16 cellular contexts compared by ENCODE assay signal in genomic region chr11:87198266-87198881, GRCh38.
"Had no signal": no experiment of that assay in that cellular context is flagged by ENCODE, and none has a peak within 500 bp of the region (broad histone marks: within the 10 kb centered on the region; RNA-seq: fewer than 3 reads in every experiment).

No MANE protein-coding gene starts in this region.

- H3K4me3 Mint-ChIP-seq: activated B cell treated with CpG ODN at 0.5 μM for 24 hours; activated CD4-positive, alpha-beta T cell treated with anti-CD3 and anti-CD28 coated beads, Interleukin-2, amount 10 ng/mL, durations not matched to agents 24 days and 14 days; activated CD8-positive, alpha-beta T cell treated with anti-CD3 and anti-CD28 coated beads, Interleukin-2, amount 10 ng/mL, durations not matched to agents 7 days and 5 days; endodermal cell had no signal

- H3K4me3 ChIP-seq: dorsolateral prefrontal cortex, ovary, thyroid gland, uterus had no signal

- H3K36me3 ChIP-seq: brain microvascular endothelial cell, ovary, thyroid gland, uterus had no signal

- DNase-seq: activated B cell treated with CpG ODN at 0.5 μM for 24 hours; activated CD4-positive, alpha-beta T cell treated with anti-CD3 and anti-CD28 coated beads, Interleukin-2, amount 10 ng/mL, durations not matched to agents 24 days and 14 days; activated CD8-positive, alpha-beta memory T cell treated with anti-CD3 and anti-CD28 coated beads, Interleukin-2, amount 50 U/mL, for 4 hours; activated CD8-positive, alpha-beta T cell treated with anti-CD3 and anti-CD28 coated beads, Interleukin-2, amount 10 ng/mL, durations not matched to agents 7 days and 5 days; activated naive CD4-positive, alpha-beta T cell; anterior cingulate cortex; brain microvascular endothelial cell; dorsolateral prefrontal cortex; endodermal cell; midbrain; ovary; stimulated activated CD4-positive, alpha-beta T cell treated with anti-CD3 and anti-CD28 coated beads, Interleukin-1b, Interleukin-23, amount 100 ng/mL, for 48 hours; T-helper 2 cell; thyroid gland; uterus had no signal

- H3K27ac Mint-ChIP-seq: activated B cell treated with CpG ODN at 0.5 μM for 24 hours; activated CD4-positive, alpha-beta T cell treated with anti-CD3 and anti-CD28 coated beads, Interleukin-2, amount 10 ng/mL, durations not matched to agents 24 days and 14 days; activated CD8-positive, alpha-beta T cell treated with anti-CD3 and anti-CD28 coated beads, Interleukin-2, amount 10 ng/mL, durations not matched to agents 7 days and 5 days; endodermal cell had no signal

- H3K9me3 Mint-ChIP-seq: activated B cell treated with CpG ODN at 0.5 μM for 24 hours, endodermal cell had no signal

- H3K27ac ChIP-seq: brain microvascular endothelial cell, dorsolateral prefrontal cortex, ovary, thyroid gland, uterus had no signal

- ATAC-seq: activated CD8-positive, alpha-beta T cell treated with anti-CD3 and anti-CD28 coated beads, Interleukin-2, amount 10 ng/mL, durations not matched to agents 7 days and 5 days; esophagus mucosa had no signal

- H3K4me1 Mint-ChIP-seq: activated CD4-positive, alpha-beta T cell treated with anti-CD3 and anti-CD28 coated beads, Interleukin-2, amount 10 ng/mL, durations not matched to agents 24 days and 14 days; endodermal cell had no signal

- H3K27me3 Mint-ChIP-seq: activated B cell treated with CpG ODN at 0.5 μM for 24 hours; activated CD4-positive, alpha-beta T cell treated with anti-CD3 and anti-CD28 coated beads, Interleukin-2, amount 10 ng/mL, durations not matched to agents 24 days and 14 days had no signal

- H3K4me1 ChIP-seq: uterus had no signal

- H3K27me3 ChIP-seq: brain microvascular endothelial cell, dorsolateral prefrontal cortex, ovary, thyroid gland, uterus had no signal
